Comparison of ENCODE assay signal across 8 cellular contexts in genomic region chr12:54300732-54301427, GRCh38. TPM values are rescaled to one million over a fixed set of nuclear protein-coding genes. Genes with fewer than 3 reads are reported as not detected.
A peak's percentile ranks its signal among the peaks of the same experiment; 100 is the strongest.
DNase-seq lines count a peak whose midpoint lies in the region; ATAC-seq and TF ChIP-seq lines count a peak whose summit lies in the region.

TSS of gene NFE2 (minus strand) at chr12:54301015. CDS start at chr12:54295248, 5,767 bp downstream.

- peak within 1 kb of the TSS; percentile 45 for H3K4me3 Mint-ChIP-seq in activated naive CD8-positive, alpha-beta T cell treated with anti-CD3 and anti-CD28 coated beads for 36 hours

- H3K4me3 ChIP-seq in right cardiac atrium (ENCODE audit: low read length) (peak within 1 kb of the TSS; percentile 3), retinal pigment epithelial cell (ENCODE audit: low read length) (peak within 1 kb of the TSS; percentile 38)

- 5% methylated on average over 26 of the region's 26 CpGs for WGBS in right cardiac atrium

- no peaks in the 10 kb centered on the region for H3K36me3 Mint-ChIP-seq in activated naive CD8-positive, alpha-beta T cell treated with anti-CD3 and anti-CD28 coated beads for 36 hours

- H3K27me3 Mint-ChIP-seq in activated naive CD8-positive, alpha-beta T cell treated with anti-CD3 and anti-CD28 coated beads for 36 hours, result peaks cover 73% of the 10 kb centered on the region

- H3K4me1 Mint-ChIP-seq in activated naive CD8-positive, alpha-beta T cell treated with anti-CD3 and anti-CD28 coated beads for 36 hours, result peaks cover 14% of the 10 kb centered on the region

- no peaks in the 10 kb centered on the region for H3K27me3 ChIP-seq in right cardiac atrium (ENCODE audit: control insufficient read depth, insufficient read depth)

- ATAC-seq in right cardiac atrium, result peak; percentile 63 to 71
- ATAC-seq in HG02571 (IDR thresholded peaks at IDR 0.05; ENCODE audit: unreplicated experiment), result no peak

- intact Hi-C loops in right cardiac atrium (cut with DNase I), result no loop called here

- no peaks in the 10 kb centered on the region for H3K9me3 Mint-ChIP-seq in activated naive CD8-positive, alpha-beta T cell treated with anti-CD3 and anti-CD28 coated beads for 36 hours

- TF ChIP-seq CTCF in retinal pigment epithelial cell (conservative IDR thresholded peaks at IDR 0.05; ENCODE audit: low read depth, low read length), result peak; percentile 15

- DNase-seq in stimulated activated CD4-positive, alpha-beta T cell treated with anti-CD3 and anti-CD28 coated beads, Interleukin-12 subunit alpha, Interleukin-12 subunit beta, amount 100 ng/mL, for 4 hours, result peak; percentile 29
- no peak for DNase-seq in stimulated activated CD4-positive, alpha-beta T cell treated with anti-CD3 and anti-CD28 coated beads, Interleukin-2, amount 100 ng/mL, for 48 hours
- peak; percentile 86 for DNase-seq in NCI-H69 (lab: John Stamatoyannopoulos, UW)
- peak; percentile 44 for DNase-seq in activated naive CD8-positive, alpha-beta T cell treated with anti-CD3 and anti-CD28 coated beads for 36 hours
- peak; percentile 45 to 76 (median 69) for DNase-seq in right cardiac atrium
- DNase-seq in retinal pigment epithelial cell (ENCODE audit: low read depth), result no peak
- DNase-seq in NCI-H774 (lab: John Stamatoyannopoulos, UW), result no peak

- H3K27ac ChIP-seq in right cardiac atrium (ENCODE audit: low read length), result no peak within 1 kb of the TSS

- no peak within 1 kb of the TSS for H3K27ac Mint-ChIP-seq in activated naive CD8-positive, alpha-beta T cell treated with anti-CD3 and anti-CD28 coated beads for 36 hours

- H3K9me3 ChIP-seq in right cardiac atrium (ENCODE audit: control insufficient read depth, low read length), result no peaks in the 10 kb centered on the region

- no peaks in the 10 kb centered on the region for H3K4me1 ChIP-seq in right cardiac atrium (ENCODE audit: control insufficient read depth, insufficient read depth, low read length)

RNA-seq across cellular contexts. Expression of gene NFE2, which starts in this region (rescaled TPM):
- total RNA-seq in activated naive CD8-positive, alpha-beta T cell treated with anti-CD3 and anti-CD28 coated beads for 36 hours, result not detected
- under 1 TPM; 0.28 to 0.97 (median 0.37) TPM for total RNA-seq in right cardiac atrium
- polyA plus RNA-seq in right cardiac atrium, result 0.32 TPM

Comparison
In these comparisons a context has a peak if more than half of its experiments do, and no peak if none do; other contexts are left out.
1. DNase-seq: peak in stimulated activated CD4-positive, alpha-beta T cell treated with anti-CD3 and anti-CD28 coated beads, Interleukin-12 subunit alpha, Interleukin-12 subunit beta, amount 100 ng/mL, for 4 hours (single experiment) and NCI-H69 (single experiment); none in stimulated activated CD4-positive, alpha-beta T cell treated with anti-CD3 and anti-CD28 coated beads, Interleukin-2, amount 100 ng/mL, for 48 hours (0 of 2), retinal pigment epithelial cell (single experiment) and NCI-H774 (single experiment).
2. Peak in DNase-seq in activated naive CD8-positive, alpha-beta T cell treated with anti-CD3 and anti-CD28 coated beads for 36 hours; RNA of the gene not detected or under 1 TPM.
3. Peak in DNase-seq, ATAC-seq and H3K4me3 ChIP-seq in right cardiac atrium; RNA of the gene not detected or under 1 TPM.